8 cellular contexts compared by ENCODE assay signal in genomic region chr19:46849610-46850009, GRCh38. TPM values are rescaled to one million over a fixed set of nuclear protein-coding genes. Genes with fewer than 3 reads are reported as not detected.
DNase-seq lines count a peak whose midpoint lies in the region; ATAC-seq and TF ChIP-seq lines count a peak whose summit lies in the region.

No MANE protein-coding gene starts in this region.

- WGBS in heart left ventricle, 4 donors: 38 to 40% (median 39%) methylated on average over 5 of the region's 5 CpGs
- 45 to 49% methylated on average over 5 of the region's 5 CpGs for WGBS in lung, 2 donors

- intact Hi-C loops in heart left ventricle (cut with DNase I) (loop anchor here in 7 of 10 donors (5.0 to 10.0 kb wide), 6 partner anchors 143 to 405 kb away; partner anchors contain the start of genes ZC3H4 (in 4 of the 7), CALM3 (in 1 of the 7) and CCDC9 (in 1 of the 7)), Right ventricle myocardium inferior (cut with DNase I) (no loop called here), uterus (cut with DNase I; ENCODE audit: low total_unique reads) (loop anchor here (10.0 kb wide), 1 partner anchor 65 kb away; the partner anchor contains the start of gene SLC1A5)

- H3K36me3 ChIP-seq in heart left ventricle (peaks cover 0 to 23% (median 19%) of the 10 kb centered on the region in 9 donors), lung (ENCODE audit: control insufficient read depth in 2 of 2, insufficient read depth in 2 of 2, low read length in 2 of 2) (peaks cover 0 to 8% of the 10 kb centered on the region in 2 donors), uterus (no peaks in the 10 kb centered on the region)

- TF ChIP-seq POLR2A in heart left ventricle (IDR thresholded peaks at IDR 0.05) (no peak), uterus (IDR thresholded peaks at IDR 0.05) (no peak)

- H3K27me3 ChIP-seq in heart left ventricle: no peaks in the 10 kb centered on the region
- H3K27me3 ChIP-seq in lung (ENCODE audit: control insufficient read depth, insufficient read depth): no peaks in the 10 kb centered on the region
- H3K27me3 ChIP-seq in uterus: no peaks in the 10 kb centered on the region

- H3K9me3 ChIP-seq in heart left ventricle (no peaks in the 10 kb centered on the region), lung (ENCODE audit: control insufficient read depth in 2 of 2, insufficient read depth in 1 of 2, low read length in 1 of 2) (no peaks in the 10 kb centered on the region), uterus (no peaks in the 10 kb centered on the region)

- TF ChIP-seq CTCF in heart left ventricle (IDR thresholded peaks at IDR 0.05) (no peak), lung (IDR thresholded peaks at IDR 0.05; ENCODE audit: control extremely low read depth, extremely low read depth) (no peak), uterus (IDR thresholded peaks at IDR 0.05) (no peak), GM20000 (IDR thresholded peaks at IDR 0.05; ENCODE audit: extremely low read depth, missing control alignments) (no peak)

- H3K27ac ChIP-seq in heart left ventricle (peak overlapping the region in 9 of 12 donors; percentile 16 to 92 (median 88)), lung (ENCODE audit: low read depth in 1 of 2, low read length in 1 of 2) (peak overlapping the region; percentile 35 to 88), uterus (peak overlapping the region; percentile 15 to 70)

- peak in 1 of 5 donors; percentile 20 for DNase-seq in heart left ventricle
- no peak for DNase-seq in Right ventricle myocardium inferior (ENCODE audit: missing footprints)
- peak; percentile 34 for DNase-seq in astrocyte of the hippocampus (ENCODE audit: low read depth, low spot score)
- DNase-seq in lung (ENCODE audit: low spot score): no peak
- no peak for DNase-seq in uterus
- no peak for DNase-seq in effector CD4-positive, alpha-beta T cell
- no peak for DNase-seq in GM20000 (ENCODE audit: low spot score)

- H3K4me1 ChIP-seq in heart left ventricle: peaks cover 0 to 31% (median 11%) of the 10 kb centered on the region in 12 donors
- H3K4me1 ChIP-seq in lung (ENCODE audit: control insufficient read depth in 2 of 2, insufficient read depth in 2 of 2, low read length in 2 of 2): peaks cover 3 to 5% of the 10 kb centered on the region in 2 donors
- H3K4me1 ChIP-seq in uterus: peaks cover 0 to 4% of the 10 kb centered on the region in 2 donors

- ATAC-seq in heart left ventricle (no peak), Right ventricle myocardium inferior (no peak), lung (ENCODE audit: insufficient read depth, low FRiP score) (no peak), GM19463 (IDR thresholded peaks at IDR 0.05; ENCODE audit: unreplicated experiment) (no peak)

- H3K4me3 ChIP-seq in heart left ventricle: peak overlapping the region; percentile 66 to 97 (median 79)
- no peak overlapping the region for H3K4me3 ChIP-seq in lung
- peak overlapping the region; percentile 73 to 92 for H3K4me3 ChIP-seq in uterus

RNA-seq across cellular contexts. Expression of gene AP2S1, which starts 1.0 kb away (rescaled TPM):
- total RNA-seq in heart left ventricle (100 to 1,000 TPM in 2 of 9 donors, 10 to 100 TPM in 7; 75.3 to 148 (median 84.5) TPM), Right ventricle myocardium inferior (94.7 TPM), lung (100 to 1,000 TPM in 1 of 2 donors, 10 to 100 TPM in 1; 73.0 to 190 TPM), uterus (10 to 100 TPM in 3 of 4 donors, 1 to 10 TPM in 1; 3.8 to 59.1 (median 45.1) TPM)
- polyA plus RNA-seq in heart left ventricle (100 to 1,000 TPM in 1 of 2 donors, 10 to 100 TPM in 1; 85.8 to 166 TPM), lung (100 to 1,000 TPM; 122 to 191 TPM)

RNA-seq across cellular contexts. Expression of gene ARHGAP35, which starts 11.2 kb away (rescaled TPM):
- total RNA-seq in heart left ventricle (10 to 100 TPM; 59.5 to 91.0 (median 77.2) TPM), Right ventricle myocardium inferior (64.4 TPM), lung (10 to 100 TPM; 48.8 to 53.5 TPM), uterus (10 to 100 TPM in 2 of 4 donors, 1 to 10 TPM in 2; 8.7 to 69.4 (median 30.9) TPM)
- polyA plus RNA-seq in heart left ventricle (10 to 100 TPM; 34.8 to 68.1 TPM), lung (10 to 100 TPM; 12.2 to 24.2 TPM)
